In genomic region chr2:854460-854859, GRCh38 we compare ENCODE assay signal across 8 cellular contexts.
DNase-seq lines count a peak whose midpoint lies in the region; ATAC-seq and TF ChIP-seq lines count a peak whose summit lies in the region.

No MANE protein-coding gene starts in this region.

- TF ChIP-seq CTCF in left ventricle myocardium inferior (IDR thresholded peaks at IDR 0.05; ENCODE audit: borderline replicate concordance), result peak; percentile 70

- H3K4me1 ChIP-seq in left ventricle myocardium inferior (no peaks in the 10 kb centered on the region), aorta (ENCODE audit: control insufficient read depth in 1 of 2, insufficient read depth in 2 of 2, low read length in 2 of 2) (no peaks in the 10 kb centered on the region)

- peaks cover 29% of the 10 kb centered on the region for H3K27me3 ChIP-seq in left ventricle myocardium inferior (ENCODE audit: low read depth)
- no peaks in the 10 kb centered on the region for H3K27me3 ChIP-seq in aorta (ENCODE audit: control insufficient read depth in 1 of 2, insufficient read depth in 2 of 2, low read length in 1 of 2)

- H3K36me3 Mint-ChIP-seq in activated CD4-positive, alpha-beta memory T cell treated with anti-CD3 and anti-CD28 coated beads for 36 hours, result no peaks in the 10 kb centered on the region

- H3K9me3 ChIP-seq in left ventricle myocardium inferior (replicated peaks), result no peaks in the 10 kb centered on the region
- H3K9me3 ChIP-seq in aorta (ENCODE audit: control insufficient read depth, low read length), result no peaks in the 10 kb centered on the region

- no peaks in the 10 kb centered on the region for H3K27me3 Mint-ChIP-seq in activated CD4-positive, alpha-beta memory T cell treated with anti-CD3 and anti-CD28 coated beads for 36 hours

- DNase-seq in NCI-H82 (lab: John Stamatoyannopoulos, UW) (peak; percentile 55), NCI-H82 treated with DMSO at 0.1 percent for 48 hours (lab: John Stamatoyannopoulos, UW; ENCODE audit: unreplicated experiment) (no peak), left ventricle myocardium inferior (peak; percentile 34), aorta (no peak)
- DNase-seq in activated CD4-positive, alpha-beta memory T cell treated with anti-CD3 and anti-CD28 coated beads for 36 hours, result peak; percentile 72
- DNase-seq in stimulated activated CD8-positive, alpha-beta memory T cell treated with anti-CD3 and anti-CD28 coated beads, Interleukin-2, amount 100 ng/mL, for 48 hours (ENCODE audit: low read depth in 2 of 2), result peak; percentile 21 to 30

- peak overlapping the region; percentile 43 for H3K27ac Mint-ChIP-seq in activated CD4-positive, alpha-beta memory T cell treated with anti-CD3 and anti-CD28 coated beads for 36 hours

- intact Hi-C loops in activated CD4-positive, alpha-beta memory T cell treated with anti-CD3 and anti-CD28 coated beads for 36 hours (cut with micrococcal nuclease), result loop anchor here (1.0 to 10.0 kb wide), 4 partner anchors 140 to 697 kb away; no protein-coding TSS in a partner anchor
- intact Hi-C loops in left ventricle myocardium inferior (cut with micrococcal nuclease) (loop anchor here (10.0 kb wide), 1 partner anchor 690 kb away; no protein-coding TSS in a partner anchor), aorta (cut with DNase I) (loop anchor here in 1 of 2 donors (10.0 kb wide), 1 partner anchor 690 kb away; no protein-coding TSS in a partner anchor)

- no peaks in the 10 kb centered on the region for H3K9me3 Mint-ChIP-seq in activated CD4-positive, alpha-beta memory T cell treated with anti-CD3 and anti-CD28 coated beads for 36 hours

- H3K27ac ChIP-seq in left ventricle myocardium inferior (replicated peaks) (no peak overlapping the region), aorta (ENCODE audit: low read depth in 1 of 2, low read length in 2 of 2) (no peak overlapping the region)

- peaks cover 22% of the 10 kb centered on the region for H3K4me1 Mint-ChIP-seq in activated CD4-positive, alpha-beta memory T cell treated with anti-CD3 and anti-CD28 coated beads for 36 hours (ENCODE audit: low read depth)

- no peaks in the 10 kb centered on the region for H3K36me3 ChIP-seq in left ventricle myocardium inferior
- no peaks in the 10 kb centered on the region for H3K36me3 ChIP-seq in aorta (ENCODE audit: control insufficient read depth in 1 of 2, insufficient read depth in 2 of 2, low read length in 1 of 2)

- peak; percentile 57 for ATAC-seq in HG03280 (IDR thresholded peaks at IDR 0.05; ENCODE audit: unreplicated experiment)
- ATAC-seq in GM19023 (IDR thresholded peaks at IDR 0.05; ENCODE audit: unreplicated experiment), result no peak
- no peak for ATAC-seq in aorta (ENCODE audit: low FRiP score)

- 38 to 43% methylated on average over 3 of the region's 3 CpGs for WGBS in aorta, 2 donors

- CTCF ChIA-PET in activated CD4-positive, alpha-beta memory T cell treated with anti-CD3 and anti-CD28 coated beads for 36 hours (lab: Charles Lee), result interaction anchor here (0.6 to 1.9 kb wide), 3 partner anchors 691 to 697 kb away, joined by 3 to 9 read pairs (median 4); no protein-coding TSS in a partner anchor

- H3K4me3 Mint-ChIP-seq in activated CD4-positive, alpha-beta memory T cell treated with anti-CD3 and anti-CD28 coated beads for 36 hours, result no peak overlapping the region

- POLR2A ChIA-PET in activated CD4-positive, alpha-beta memory T cell treated with anti-CD3 and anti-CD28 coated beads for 36 hours (lab: Charles Lee), result no interaction called here

- no peak overlapping the region for H3K4me3 ChIP-seq in left ventricle myocardium inferior
- H3K4me3 ChIP-seq in aorta (ENCODE audit: low read length in 2 of 2), result no peak overlapping the region

Comparison
In these comparisons a context has a peak if more than half of its experiments do, and no peak if none do; other contexts are left out.
1. DNase-seq: peak in NCI-H82 (single experiment), activated CD4-positive, alpha-beta memory T cell treated with anti-CD3 and anti-CD28 coated beads for 36 hours (single experiment), left ventricle myocardium inferior (single experiment) and stimulated activated CD8-positive, alpha-beta memory T cell treated with anti-CD3 and anti-CD28 coated beads, Interleukin-2, amount 100 ng/mL, for 48 hours (2 of 2); none in NCI-H82 treated with DMSO at 0.1 percent for 48 hours (single experiment) and aorta (0 of 2).